Comparison of ENCODE assay signal across 8 cellular contexts in genomic region chr10:105952153-105952552, GRCh38.
DNase-seq lines count a peak whose midpoint lies in the region; ATAC-seq, FAIRE-seq and TF ChIP-seq lines count a peak whose summit lies in the region.

No MANE protein-coding gene starts in this region.

- H3K4me1 ChIP-seq in BLaER1 treated with 17β-estradiol and CSF1 and Interleukin-3, amounts not matched to agents 10 nM and 100 nM: peaks cover 0 to 15% (median 7%) of the 10 kb centered on the region in 10 experiments; a peak in 11 of 20 replicates
- H3K4me1 ChIP-seq in muscle layer of colon (ENCODE audit: insufficient read depth, low read length): peaks cover 5% of the 10 kb centered on the region

- no peak for TF ChIP-seq CTCF in GM20000 (IDR thresholded peaks at IDR 0.05; ENCODE audit: extremely low read depth, missing control alignments)
- no peak for TF ChIP-seq CTCF in bronchial epithelial cell (IDR thresholded peaks at IDR 0.05; ENCODE audit: insufficient read depth, low read length, severe bottlenecking)

- H3K4me2 ChIP-seq in BLaER1 treated with 17β-estradiol and CSF1 and Interleukin-3, amounts not matched to agents 10 nM and 100 nM: peak overlapping the region in 9 of 11 experiments; percentile 0 to 79 (median 24); a peak in 12 of 22 replicates

- DNase-seq in GM20000 (ENCODE audit: low spot score) (peak; percentile 29), bronchial epithelial cell (ENCODE audit: low read depth) (peak; percentile 81), RCC 7860 (ENCODE audit: low spot score) (no peak), UCSD-AML1 (lab: John Stamatoyannopoulos, UW; ENCODE audit: unreplicated experiment) (no peak), T-helper 9 cell (no peak)

- H3K27me3 ChIP-seq in BLaER1 treated with 17β-estradiol and CSF1 and Interleukin-3, amounts not matched to agents 10 nM and 100 nM: no peaks in the 10 kb centered on the region
- H3K27me3 ChIP-seq in bronchial epithelial cell (ENCODE audit: control insufficient read depth, insufficient read depth, low read length) (no peaks in the 10 kb centered on the region), muscle layer of colon (ENCODE audit: control insufficient read depth in 1 of 2, insufficient read depth in 2 of 2, low read length in 2 of 2) (no peaks in the 10 kb centered on the region)

- no peak overlapping the region for H3K4me3 ChIP-seq in BLaER1 treated with 17β-estradiol and CSF1 and Interleukin-3, amounts not matched to agents 10 nM and 100 nM
- H3K4me3 ChIP-seq in bronchial epithelial cell (ENCODE audit: low read depth, low read length): no peak overlapping the region
- H3K4me3 ChIP-seq in muscle layer of colon (ENCODE audit: low read depth in 1 of 2, low read length in 2 of 2): peak overlapping the region in 1 of 2 donors; percentile 25

- peak overlapping the region in 2 of 11 experiments; percentile 20 to 22; a peak in 2 of 22 replicates for H3K27ac ChIP-seq in BLaER1 treated with 17β-estradiol and CSF1 and Interleukin-3, amounts not matched to agents 10 nM and 100 nM
- peak overlapping the region; percentile 72 for H3K27ac ChIP-seq in muscle layer of colon (ENCODE audit: low read depth, low read length)

- peak; percentile 94 for ATAC-seq in HG03520 (IDR thresholded peaks at IDR 0.05; ENCODE audit: unreplicated experiment)

- 0 out of 22 replicates have a peak overlapping the region, but pooled peaks of 1 of the 11 experiments have one; percentile 14 for H3K9ac ChIP-seq in BLaER1 treated with 17β-estradiol and CSF1 and Interleukin-3, amounts not matched to agents 10 nM and 100 nM
- no peak overlapping the region for H3K9ac ChIP-seq in muscle layer of colon (ENCODE audit: low read length)

- H4K20me1 ChIP-seq in BLaER1 treated with 17β-estradiol and CSF1 and Interleukin-3, amounts not matched to agents 10 nM and 100 nM: no peaks in the 10 kb centered on the region

- FAIRE-seq in bronchial epithelial cell (lab: Jason Lieb, UNC) (no peak), RCC 7860 (lab: Jason Lieb, UNC) (no peak)

- no peaks in the 10 kb centered on the region for H3K36me3 ChIP-seq in BLaER1 treated with 17β-estradiol and CSF1 and Interleukin-3, amounts not matched to agents 10 nM and 100 nM
- H3K36me3 ChIP-seq in bronchial epithelial cell (ENCODE audit: control insufficient read depth, insufficient read depth, low read length): no peaks in the 10 kb centered on the region
- no peaks in the 10 kb centered on the region for H3K36me3 ChIP-seq in muscle layer of colon (ENCODE audit: insufficient read depth, low read length)

- no peaks in the 10 kb centered on the region for H3K9me3 ChIP-seq in BLaER1 treated with 17β-estradiol and CSF1 and Interleukin-3, amounts not matched to agents 10 nM and 100 nM (replicated peaks in 1 of 11)
- no peaks in the 10 kb centered on the region for H3K9me3 ChIP-seq in muscle layer of colon (ENCODE audit: low read length)

Comparison
In these comparisons a context has a peak if more than half of its experiments do, and no peak if none do; other contexts are left out.
1. DNase-seq: peak in GM20000 (single experiment) and bronchial epithelial cell (single experiment); none in RCC 7860 (single experiment), UCSD-AML1 (single experiment) and T-helper 9 cell (single experiment).